In the genomic region with DNA sequence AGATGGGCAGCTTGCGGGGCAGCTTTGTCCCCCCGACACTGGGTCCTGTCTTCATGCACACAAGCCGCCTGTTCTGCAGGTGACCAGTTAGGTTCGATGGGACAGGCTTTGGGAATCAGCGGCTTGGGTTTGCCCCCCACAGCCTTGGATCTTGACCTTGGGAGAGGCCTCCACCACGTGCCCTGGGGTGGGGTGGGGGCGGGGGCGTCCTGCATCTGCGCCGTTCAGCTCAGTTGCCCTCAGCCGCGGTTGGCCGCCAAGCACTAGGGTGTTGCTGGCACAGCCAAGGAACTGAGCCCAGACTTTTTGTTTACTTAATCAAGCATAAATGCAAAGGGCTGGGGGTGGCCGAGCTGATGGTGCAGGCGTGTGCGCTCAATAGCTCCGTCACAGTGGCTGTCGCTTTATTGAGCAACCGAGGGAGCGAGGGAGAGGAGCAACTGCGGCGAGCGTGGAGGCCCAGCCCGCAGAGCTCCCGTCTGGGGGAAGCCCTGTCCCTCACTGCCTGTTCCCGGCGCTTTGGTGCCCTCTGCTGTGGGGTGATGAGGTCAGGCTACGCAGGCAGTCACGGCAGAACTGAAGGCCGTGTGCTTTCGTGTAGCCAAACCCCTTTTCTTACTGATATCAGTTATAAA, we compare ENCODE assay signal across 1 cellular context.
TF ChIP-seq lines count a peak whose summit lies in the region.

No MANE protein-coding gene starts in this region.

TF ChIP-seq in HepG2, 621 proteins besides CTCF, POLR2A, EP300 and RAD21 (continues in another document):
- TF ChIP-seq ZNF615 (CRISPR knock-in tag; IDR thresholded peaks at IDR 0.05; ENCODE audit: borderline replicate concordance) = no peak
- no peak for TF ChIP-seq MZF1 (CRISPR knock-in tag; IDR thresholded peaks at IDR 0.05; ENCODE audit: borderline replicate concordance)
- TF ChIP-seq TBX3 (IDR thresholded peaks at IDR 0.05; ENCODE audit: borderline replicate concordance) = no peak
- TF ChIP-seq CC2D1A (CRISPR knock-in tag; IDR thresholded peaks at IDR 0.05) = no peak
- TF ChIP-seq ZBTB38 (CRISPR knock-in tag; IDR thresholded peaks at IDR 0.05) = peak; percentile 46; the same call in 1 of the 2 replicates
- peak; percentile 18; the same call in 1 of the 2 replicates for TF ChIP-seq MED1 (CRISPR knock-in tag; IDR thresholded peaks at IDR 0.05)
- TF ChIP-seq, protein P1, sequence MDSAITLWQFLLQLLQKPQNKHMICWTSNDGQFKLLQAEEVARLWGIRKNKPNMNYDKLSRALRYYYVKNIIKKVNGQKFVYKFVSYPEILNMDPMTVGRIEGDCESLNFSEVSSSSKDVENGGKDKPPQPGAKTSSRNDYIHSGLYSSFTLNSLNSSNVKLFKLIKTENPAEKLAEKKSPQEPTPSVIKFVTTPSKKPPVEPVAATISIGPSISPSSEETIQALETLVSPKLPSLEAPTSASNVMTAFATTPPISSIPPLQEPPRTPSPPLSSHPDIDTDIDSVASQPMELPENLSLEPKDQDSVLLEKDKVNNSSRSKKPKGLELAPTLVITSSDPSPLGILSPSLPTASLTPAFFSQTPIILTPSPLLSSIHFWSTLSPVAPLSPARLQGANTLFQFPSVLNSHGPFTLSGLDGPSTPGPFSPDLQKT (CRISPR knock-in tag; IDR thresholded peaks at IDR 0.05; ENCODE audit: borderline replicate concordance) = no peak
- TF ChIP-seq, protein P2, sequence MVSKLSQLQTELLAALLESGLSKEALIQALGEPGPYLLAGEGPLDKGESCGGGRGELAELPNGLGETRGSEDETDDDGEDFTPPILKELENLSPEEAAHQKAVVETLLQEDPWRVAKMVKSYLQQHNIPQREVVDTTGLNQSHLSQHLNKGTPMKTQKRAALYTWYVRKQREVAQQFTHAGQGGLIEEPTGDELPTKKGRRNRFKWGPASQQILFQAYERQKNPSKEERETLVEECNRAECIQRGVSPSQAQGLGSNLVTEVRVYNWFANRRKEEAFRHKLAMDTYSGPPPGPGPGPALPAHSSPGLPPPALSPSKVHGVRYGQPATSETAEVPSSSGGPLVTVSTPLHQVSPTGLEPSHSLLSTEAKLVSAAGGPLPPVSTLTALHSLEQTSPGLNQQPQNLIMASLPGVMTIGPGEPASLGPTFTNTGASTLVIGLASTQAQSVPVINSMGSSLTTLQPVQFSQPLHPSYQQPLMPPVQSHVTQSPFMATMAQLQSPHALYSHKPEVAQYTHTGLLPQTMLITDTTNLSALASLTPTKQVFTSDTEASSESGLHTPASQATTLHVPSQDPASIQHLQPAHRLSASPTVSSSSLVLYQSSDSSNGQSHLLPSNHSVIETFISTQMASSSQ (IDR thresholded peaks at IDR 0.05; ENCODE audit: low read depth) = no peak
- TF ChIP-seq, protein P2 (CRISPR knock-in tag; IDR thresholded peaks at IDR 0.05; ENCODE audit: borderline replicate concordance) = no peak
- no peak for TF ChIP-seq SETDB1 (CRISPR knock-in tag; IDR thresholded peaks at IDR 0.05; ENCODE audit: borderline replicate concordance)
- TF ChIP-seq, protein P3, sequence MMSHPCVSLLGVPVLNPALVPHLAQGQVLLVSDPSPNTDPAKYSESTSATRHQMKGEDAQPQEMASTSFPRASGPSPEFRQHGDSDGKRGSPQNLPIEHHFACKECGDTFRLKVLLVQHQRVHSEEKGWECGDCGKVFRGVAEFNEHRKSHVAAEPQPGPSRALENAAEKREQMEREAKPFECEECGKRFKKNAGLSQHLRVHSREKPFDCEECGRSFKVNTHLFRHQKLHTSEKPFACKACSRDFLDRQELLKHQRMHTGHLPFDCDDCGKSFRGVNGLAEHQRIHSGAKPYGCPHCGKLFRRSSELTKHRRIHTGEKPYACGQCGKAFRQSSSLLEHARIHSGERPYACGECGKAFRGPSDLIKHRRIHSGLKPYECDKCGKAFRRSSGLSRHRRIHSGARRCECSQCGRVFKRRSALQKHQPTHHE (CRISPR knock-in tag; IDR thresholded peaks at IDR 0.05; ENCODE audit: borderline replicate concordance) = no peak
- no peak for TF ChIP-seq RXRB (CRISPR knock-in tag; IDR thresholded peaks at IDR 0.05; ENCODE audit: borderline replicate concordance)
- TF ChIP-seq ZNF672 (CRISPR knock-in tag; IDR thresholded peaks at IDR 0.05) = no peak
- TF ChIP-seq, protein P4, sequence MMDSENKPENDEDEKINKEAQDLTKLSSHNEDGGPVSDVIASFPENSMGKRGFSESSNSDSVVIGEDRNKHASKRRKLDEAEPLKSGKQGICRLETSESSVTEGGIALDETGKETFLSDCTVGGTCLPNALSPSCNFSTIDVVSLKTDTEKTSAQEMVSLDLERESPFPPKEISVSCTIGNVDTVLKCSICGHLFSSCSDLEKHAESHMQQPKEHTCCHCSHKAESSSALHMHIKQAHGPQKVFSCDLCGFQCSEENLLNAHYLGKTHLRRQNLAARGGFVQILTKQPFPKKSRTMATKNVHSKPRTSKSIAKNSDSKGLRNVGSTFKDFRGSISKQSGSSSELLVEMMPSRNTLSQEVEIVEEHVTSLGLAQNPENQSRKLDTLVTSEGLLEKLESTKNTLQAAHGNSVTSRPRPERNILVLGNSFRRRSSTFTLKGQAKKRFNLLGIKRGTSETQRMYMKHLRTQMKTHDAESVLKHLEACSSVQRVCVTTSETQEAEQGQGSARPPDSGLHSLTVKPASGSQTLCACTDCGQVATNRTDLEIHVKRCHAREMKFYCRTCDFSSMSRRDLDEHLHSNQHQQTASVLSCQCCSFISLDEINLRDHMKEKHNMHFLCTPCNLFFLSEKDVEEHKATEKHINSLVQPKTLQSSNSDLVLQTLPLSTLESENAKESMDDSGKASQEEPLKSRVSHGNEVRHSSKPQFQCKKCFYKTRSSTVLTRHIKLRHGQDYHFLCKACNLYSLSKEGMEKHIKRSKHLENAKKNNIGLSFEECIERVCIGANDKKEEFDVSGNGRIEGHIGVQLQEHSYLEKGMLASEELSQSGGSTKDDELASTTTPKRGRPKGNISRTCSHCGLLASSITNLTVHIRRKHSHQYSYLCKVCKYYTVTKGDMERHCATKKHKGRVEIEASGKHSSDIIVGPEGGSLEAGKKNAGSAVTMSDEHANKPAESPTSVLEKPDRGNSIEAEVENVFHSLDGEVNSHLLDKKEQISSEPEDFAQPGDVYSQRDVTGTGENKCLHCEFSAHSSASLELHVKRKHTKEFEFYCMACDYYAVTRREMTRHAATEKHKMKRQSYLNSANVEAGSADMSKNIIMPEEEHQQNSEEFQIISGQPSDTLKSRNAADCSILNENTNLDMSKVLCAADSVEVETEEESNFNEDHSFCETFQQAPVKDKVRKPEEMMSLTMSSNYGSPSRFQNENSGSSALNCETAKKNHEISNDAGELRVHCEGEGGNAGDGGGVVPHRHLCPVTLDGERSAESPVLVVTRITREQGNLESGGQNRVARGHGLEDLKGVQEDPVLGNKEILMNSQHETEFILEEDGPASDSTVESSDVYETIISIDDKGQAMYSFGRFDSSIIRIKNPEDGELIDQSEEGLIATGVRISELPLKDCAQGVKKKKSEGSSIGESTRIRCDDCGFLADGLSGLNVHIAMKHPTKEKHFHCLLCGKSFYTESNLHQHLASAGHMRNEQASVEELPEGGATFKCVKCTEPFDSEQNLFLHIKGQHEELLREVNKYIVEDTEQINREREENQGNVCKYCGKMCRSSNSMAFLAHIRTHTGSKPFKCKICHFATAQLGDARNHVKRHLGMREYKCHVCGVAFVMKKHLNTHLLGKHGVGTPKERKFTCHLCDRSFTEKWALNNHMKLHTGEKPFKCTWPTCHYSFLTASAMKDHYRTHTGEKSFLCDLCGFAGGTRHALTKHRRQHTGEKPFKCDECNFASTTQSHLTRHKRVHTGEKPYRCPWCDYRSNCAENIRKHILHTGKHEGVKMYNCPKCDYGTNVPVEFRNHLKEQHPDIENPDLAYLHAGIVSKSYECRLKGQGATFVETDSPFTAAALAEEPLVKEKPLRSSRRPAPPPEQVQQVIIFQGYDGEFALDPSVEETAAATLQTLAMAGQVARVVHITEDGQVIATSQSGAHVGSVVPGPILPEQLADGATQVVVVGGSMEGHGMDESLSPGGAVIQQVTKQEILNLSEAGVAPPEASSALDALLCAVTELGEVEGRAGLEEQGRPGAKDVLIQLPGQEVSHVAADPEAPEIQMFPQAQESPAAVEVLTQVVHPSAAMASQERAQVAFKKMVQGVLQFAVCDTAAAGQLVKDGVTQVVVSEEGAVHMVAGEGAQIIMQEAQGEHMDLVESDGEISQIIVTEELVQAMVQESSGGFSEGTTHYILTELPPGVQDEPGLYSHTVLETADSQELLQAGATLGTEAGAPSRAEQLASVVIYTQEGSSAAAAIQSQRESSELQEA (CRISPR knock-in tag; IDR thresholded peaks at IDR 0.05; ENCODE audit: not compliant biosample characterization) = no peak
- TF ChIP-seq KAT2B (IDR thresholded peaks at IDR 0.05; ENCODE audit: borderline replicate concordance, low read depth, low read length) = no peak
- TF ChIP-seq MEF2D (CRISPR knock-in tag; IDR thresholded peaks at IDR 0.05) = no peak
- no peak for TF ChIP-seq ZNF260 (CRISPR knock-in tag; IDR thresholded peaks at IDR 0.05; ENCODE audit: borderline replicate concordance, low read depth)
- TF ChIP-seq ZNF775 (CRISPR knock-in tag; IDR thresholded peaks at IDR 0.05; ENCODE audit: borderline replicate concordance) = no peak
- TF ChIP-seq, protein P5, sequence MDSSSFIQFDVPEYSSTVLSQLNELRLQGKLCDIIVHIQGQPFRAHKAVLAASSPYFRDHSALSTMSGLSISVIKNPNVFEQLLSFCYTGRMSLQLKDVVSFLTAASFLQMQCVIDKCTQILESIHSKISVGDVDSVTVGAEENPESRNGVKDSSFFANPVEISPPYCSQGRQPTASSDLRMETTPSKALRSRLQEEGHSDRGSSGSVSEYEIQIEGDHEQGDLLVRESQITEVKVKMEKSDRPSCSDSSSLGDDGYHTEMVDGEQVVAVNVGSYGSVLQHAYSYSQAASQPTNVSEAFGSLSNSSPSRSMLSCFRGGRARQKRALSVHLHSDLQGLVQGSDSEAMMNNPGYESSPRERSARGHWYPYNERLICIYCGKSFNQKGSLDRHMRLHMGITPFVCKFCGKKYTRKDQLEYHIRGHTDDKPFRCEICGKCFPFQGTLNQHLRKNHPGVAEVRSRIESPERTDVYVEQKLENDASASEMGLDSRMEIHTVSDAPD (CRISPR knock-in tag; IDR thresholded peaks at IDR 0.05) = no peak
- TF ChIP-seq ZBTB3 (CRISPR knock-in tag; IDR thresholded peaks at IDR 0.05; ENCODE audit: borderline replicate concordance, low read depth) = no peak
- TF ChIP-seq ZNF737 (CRISPR knock-in tag; IDR thresholded peaks at IDR 0.05; ENCODE audit: borderline replicate concordance) = no peak
- no peak for TF ChIP-seq KLF13 (CRISPR knock-in tag; IDR thresholded peaks at IDR 0.05)
- TF ChIP-seq STAT5B (CRISPR knock-in tag; IDR thresholded peaks at IDR 0.05) = no peak
- 0 out of 2 replicates have a peak, but pooled peaks have one; percentile 23 for TF ChIP-seq ATF7-NPFF (CRISPR knock-in tag; IDR thresholded peaks at IDR 0.05; ENCODE audit: low read depth)
- TF ChIP-seq ZNF589 (CRISPR knock-in tag; conservative IDR thresholded peaks at IDR 0.05) = no peak; the same call in 1 of the 2 replicates
- no peak for TF ChIP-seq AGO2 (optimal IDR thresholded peaks at IDR 0.05; ENCODE audit: low read depth, low read length)
- TF ChIP-seq ZNF788 (CRISPR knock-in tag; IDR thresholded peaks at IDR 0.05; ENCODE audit: borderline replicate concordance) = no peak; the same call in 1 of the 2 replicates
- no peak for TF ChIP-seq ZNF598 (CRISPR knock-in tag; IDR thresholded peaks at IDR 0.05; ENCODE audit: borderline replicate concordance)
- no peak for TF ChIP-seq ZNF3 (CRISPR knock-in tag; IDR thresholded peaks at IDR 0.05)
- TF ChIP-seq CBX5 (CRISPR knock-in tag; IDR thresholded peaks at IDR 0.05; ENCODE audit: borderline replicate concordance) = peak; percentile 56; the same call in 1 of the 2 replicates
- no peak for TF ChIP-seq ZNF282 (IDR thresholded peaks at IDR 0.05; ENCODE audit: partially characterized antibody)
- peak; percentile 41; the same call in 1 of the 2 replicates for TF ChIP-seq ZNF143 (CRISPR knock-in tag; IDR thresholded peaks at IDR 0.05)
- TF ChIP-seq PRMT3 (CRISPR knock-in tag; IDR thresholded peaks at IDR 0.05; ENCODE audit: borderline replicate concordance, low read depth) = no peak
- no peak for TF ChIP-seq FOXA3 (CRISPR knock-in tag; IDR thresholded peaks at IDR 0.05)
- no peak for TF ChIP-seq ZNF660 (CRISPR knock-in tag; IDR thresholded peaks at IDR 0.05; ENCODE audit: borderline replicate concordance, low read depth)
- TF ChIP-seq, protein P6, sequence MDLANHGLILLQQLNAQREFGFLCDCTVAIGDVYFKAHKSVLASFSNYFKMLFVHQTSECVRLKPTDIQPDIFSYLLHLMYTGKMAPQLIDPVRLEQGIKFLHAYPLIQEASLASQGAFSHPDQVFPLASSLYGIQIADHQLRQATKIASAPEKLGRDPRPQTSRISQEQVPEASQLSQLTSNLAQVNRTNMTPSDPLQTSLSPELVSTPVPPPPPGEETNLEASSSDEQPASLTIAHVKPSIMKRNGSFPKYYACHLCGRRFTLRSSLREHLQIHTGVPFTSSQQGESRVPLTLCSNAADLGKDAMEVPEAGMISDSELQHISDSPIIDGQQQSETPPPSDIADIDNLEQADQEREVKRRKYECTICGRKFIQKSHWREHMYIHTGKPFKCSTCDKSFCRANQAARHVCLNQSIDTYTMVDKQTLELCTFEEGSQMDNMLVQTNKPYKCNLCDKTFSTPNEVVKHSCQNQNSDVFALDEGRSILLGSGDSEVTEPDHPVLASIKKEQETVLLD (CRISPR knock-in tag; IDR thresholded peaks at IDR 0.05; ENCODE audit: low read depth) = no peak
- peak; percentile 37; the same call in 1 of the 2 replicates for TF ChIP-seq PHF20 (CRISPR knock-in tag; IDR thresholded peaks at IDR 0.05)
- TF ChIP-seq PHF5A (CRISPR knock-in tag; IDR thresholded peaks at IDR 0.05; ENCODE audit: low read depth, unreplicated experiment) = no peak
